In genomic region chr12:101793401-101793800, GRCh38 we compare ENCODE assay signal across 1 cellular context.
TF ChIP-seq lines count a peak whose summit lies in the region.

No MANE protein-coding gene starts in this region.

TF ChIP-seq in K562, 482 proteins besides CTCF, POLR2A, EP300 and RAD21 (continued from another document):
- TF ChIP-seq ZNF316 (IDR thresholded peaks at IDR 0.05) (peak; percentile 40; the same call in 1 of the 2 replicates), MGA (IDR thresholded peaks at IDR 0.05) (peak; percentile 66; the same call in 1 of the 2 replicates), ZNF143 (CRISPR knock-in tag; IDR thresholded peaks at IDR 0.05) (no peak), PHF8 (IDR thresholded peaks at IDR 0.05; ENCODE audit: borderline replicate concordance, low read length) (no peak), TCF3 (CRISPR knock-in tag; IDR thresholded peaks at IDR 0.05) (peak; percentile 82), ZNF24 (IDR thresholded peaks at IDR 0.05) (peak; percentile 72), SMARCC2 (IDR thresholded peaks at IDR 0.05; ENCODE audit: low read depth) (peak; percentile 65; the same call in 1 of the 2 replicates), SOX6 (IDR thresholded peaks at IDR 0.05) (peak; percentile 70), RFX5 (IDR thresholded peaks at IDR 0.05; ENCODE audit: low read depth, low read length) (no peak), CREBBP (IDR thresholded peaks at IDR 0.05; ENCODE audit: low read depth, low read length) (no peak), JUND (IDR thresholded peaks at IDR 0.05; ENCODE audit: borderline replicate concordance, low read depth, low read length) (peak; percentile 77; the same call in 1 of the 2 replicates), JUND (tag; IDR thresholded peaks at IDR 0.05; ENCODE audit: borderline replicate concordance, low read depth, low read length) (peak; percentile 60; the same call in 1 of the 3 replicates), HNRNPUL1 (IDR thresholded peaks at IDR 0.05; ENCODE audit: low read length) (no peak), STAT5A (IDR thresholded peaks at IDR 0.05; ENCODE audit: borderline replicate concordance, low read length) (peak; percentile 61), SMARCE1 (IDR thresholded peaks at IDR 0.05) (peak; percentile 87), ZNF639 (CRISPR knock-in tag; conservative IDR thresholded peaks at IDR 0.05 in 1 of 2, IDR thresholded peaks at IDR 0.05 in 1 of 2) (peak in 1 of 2 experiments; percentile 50; a peak in 1 of 4 replicates), KDM1A (IDR thresholded peaks at IDR 0.05) (peak; percentile 84 to 89), ZNF717 (CRISPR knock-in tag; IDR thresholded peaks at IDR 0.05) (no peak), ZNF395 (CRISPR knock-in tag; IDR thresholded peaks at IDR 0.05) (0 out of 2 replicates have a peak, but pooled peaks have one; percentile 57), DPF2 (IDR thresholded peaks at IDR 0.05) (peak; percentile 88), KLF16 (IDR thresholded peaks at IDR 0.05) (peak; percentile 59), RNF2 (IDR thresholded peaks at IDR 0.05) (0 out of 2 replicates have a peak, but pooled peaks have one; percentile 44)
- TF ChIP-seq, protein P1, sequence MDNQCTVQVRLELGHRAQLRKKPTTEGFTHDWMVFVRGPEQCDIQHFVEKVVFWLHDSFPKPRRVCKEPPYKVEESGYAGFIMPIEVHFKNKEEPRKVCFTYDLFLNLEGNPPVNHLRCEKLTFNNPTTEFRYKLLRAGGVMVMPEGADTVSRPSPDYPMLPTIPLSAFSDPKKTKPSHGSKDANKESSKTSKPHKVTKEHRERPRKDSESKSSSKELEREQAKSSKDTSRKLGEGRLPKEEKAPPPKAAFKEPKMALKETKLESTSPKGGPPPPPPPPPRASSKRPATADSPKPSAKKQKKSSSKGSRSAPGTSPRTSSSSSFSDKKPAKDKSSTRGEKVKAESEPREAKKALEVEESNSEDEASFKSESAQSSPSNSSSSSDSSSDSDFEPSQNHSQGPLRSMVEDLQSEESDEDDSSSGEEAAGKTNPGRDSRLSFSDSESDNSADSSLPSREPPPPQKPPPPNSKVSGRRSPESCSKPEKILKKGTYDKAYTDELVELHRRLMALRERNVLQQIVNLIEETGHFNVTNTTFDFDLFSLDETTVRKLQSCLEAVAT (IDR thresholded peaks at IDR 0.05), result peak in 1 of 2 experiments; percentile 74; a peak in 1 of 4 replicates
- TF ChIP-seq, protein P2, sequence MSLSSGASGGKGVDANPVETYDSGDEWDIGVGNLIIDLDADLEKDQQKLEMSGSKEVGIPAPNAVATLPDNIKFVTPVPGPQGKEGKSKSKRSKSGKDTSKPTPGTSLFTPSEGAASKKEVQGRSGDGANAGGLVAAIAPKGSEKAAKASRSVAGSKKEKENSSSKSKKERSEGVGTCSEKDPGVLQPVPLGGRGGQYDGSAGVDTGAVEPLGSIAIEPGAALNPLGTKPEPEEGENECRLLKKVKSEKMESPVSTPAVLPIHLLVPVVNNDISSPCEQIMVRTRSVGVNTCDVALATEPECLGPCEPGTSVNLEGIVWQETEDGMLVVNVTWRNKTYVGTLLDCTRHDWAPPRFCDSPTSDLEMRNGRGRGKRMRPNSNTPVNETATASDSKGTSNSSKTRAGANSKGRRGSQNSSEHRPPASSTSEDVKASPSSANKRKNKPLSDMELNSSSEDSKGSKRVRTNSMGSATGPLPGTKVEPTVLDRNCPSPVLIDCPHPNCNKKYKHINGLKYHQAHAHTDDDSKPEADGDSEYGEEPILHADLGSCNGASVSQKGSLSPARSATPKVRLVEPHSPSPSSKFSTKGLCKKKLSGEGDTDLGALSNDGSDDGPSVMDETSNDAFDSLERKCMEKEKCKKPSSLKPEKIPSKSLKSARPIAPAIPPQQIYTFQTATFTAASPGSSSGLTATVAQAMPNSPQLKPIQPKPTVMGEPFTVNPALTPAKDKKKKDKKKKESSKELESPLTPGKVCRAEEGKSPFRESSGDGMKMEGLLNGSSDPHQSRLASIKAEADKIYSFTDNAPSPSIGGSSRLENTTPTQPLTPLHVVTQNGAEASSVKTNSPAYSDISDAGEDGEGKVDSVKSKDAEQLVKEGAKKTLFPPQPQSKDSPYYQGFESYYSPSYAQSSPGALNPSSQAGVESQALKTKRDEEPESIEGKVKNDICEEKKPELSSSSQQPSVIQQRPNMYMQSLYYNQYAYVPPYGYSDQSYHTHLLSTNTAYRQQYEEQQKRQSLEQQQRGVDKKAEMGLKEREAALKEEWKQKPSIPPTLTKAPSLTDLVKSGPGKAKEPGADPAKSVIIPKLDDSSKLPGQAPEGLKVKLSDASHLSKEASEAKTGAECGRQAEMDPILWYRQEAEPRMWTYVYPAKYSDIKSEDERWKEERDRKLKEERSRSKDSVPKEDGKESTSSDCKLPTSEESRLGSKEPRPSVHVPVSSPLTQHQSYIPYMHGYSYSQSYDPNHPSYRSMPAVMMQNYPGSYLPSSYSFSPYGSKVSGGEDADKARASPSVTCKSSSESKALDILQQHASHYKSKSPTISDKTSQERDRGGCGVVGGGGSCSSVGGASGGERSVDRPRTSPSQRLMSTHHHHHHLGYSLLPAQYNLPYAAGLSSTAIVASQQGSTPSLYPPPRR (CRISPR knock-in tag; IDR thresholded peaks at IDR 0.05; ENCODE audit: borderline replicate concordance), result no peak
- TF ChIP-seq, protein P3, sequence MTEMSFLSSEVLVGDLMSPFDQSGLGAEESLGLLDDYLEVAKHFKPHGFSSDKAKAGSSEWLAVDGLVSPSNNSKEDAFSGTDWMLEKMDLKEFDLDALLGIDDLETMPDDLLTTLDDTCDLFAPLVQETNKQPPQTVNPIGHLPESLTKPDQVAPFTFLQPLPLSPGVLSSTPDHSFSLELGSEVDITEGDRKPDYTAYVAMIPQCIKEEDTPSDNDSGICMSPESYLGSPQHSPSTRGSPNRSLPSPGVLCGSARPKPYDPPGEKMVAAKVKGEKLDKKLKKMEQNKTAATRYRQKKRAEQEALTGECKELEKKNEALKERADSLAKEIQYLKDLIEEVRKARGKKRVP (CRISPR knock-in tag; IDR thresholded peaks at IDR 0.05), result no peak
